In genomic region chr3:152460936-152461335, GRCh38 we compare ENCODE assay signal across 17 cellular contexts.
A peak's percentile ranks its signal among the peaks of the same experiment; 100 is the strongest.
DNase-seq lines count a peak whose midpoint lies in the region; ATAC-seq and TF ChIP-seq lines count a peak whose summit lies in the region.
"Had no signal": no experiment of that assay in that cellular context is flagged by ENCODE, and none has a peak within 500 bp of the region (broad histone marks: within the 10 kb centered on the region; RNA-seq: fewer than 3 reads in every experiment).

No MANE protein-coding gene starts in this region.

- H3K27ac ChIP-seq in CD8-positive, alpha-beta memory T cell (ENCODE audit: low read depth, low read length): no peak overlapping the region
- H3K27ac ChIP-seq: KMS-11, PC-9 had no signal

- DNase-seq in Ammon's horn (ENCODE audit: low spot score): peak; percentile 50
- DNase-seq in HFFc6: no peak
- no peak for DNase-seq in activated CD8-positive, alpha-beta T cell treated with anti-CD3 and anti-CD28 coated beads, Interleukin-2, amount 10 ng/mL, durations not matched to agents 7 days and 5 days
- DNase-seq in lung microvascular endothelial cell (ENCODE audit: low read depth in 2 of 2): peak; percentile 32 to 54
- DNase-seq in left ventricle myocardium superior: no peak
- no peak for DNase-seq in activated gamma-delta T cell (lab: John Stamatoyannopoulos, UW)
- no peak for DNase-seq in CD8-positive, alpha-beta memory T cell
- no peak for DNase-seq in COLO668 (lab: John Stamatoyannopoulos, UW; ENCODE audit: unreplicated experiment)
- DNase-seq: BE2C; EL; hippocampal formation; PC-9; stimulated activated CD4-positive, alpha-beta T cell treated with anti-CD3 and anti-CD28 coated beads, Interleukin-1b, Interleukin-23, amount 100 ng/mL, for 48 hours had no signal

- H3K4me1 Mint-ChIP-seq in HFFc6 (ENCODE audit: low read depth): peaks cover 35% of the 10 kb centered on the region
- peaks cover 19% of the 10 kb centered on the region for H3K4me1 Mint-ChIP-seq in activated CD8-positive, alpha-beta T cell treated with anti-CD3 and anti-CD28 coated beads, Interleukin-2, amount 10 ng/mL, durations not matched to agents 7 days and 5 days (ENCODE audit: low read depth)
- peaks cover 24 to 41% (median 35%) of the 10 kb centered on the region in 3 donors for H3K4me1 Mint-ChIP-seq in CD8-positive, alpha-beta memory T cell

- peaks cover 22% of the 10 kb centered on the region for H3K36me3 Mint-ChIP-seq in HFFc6 (ENCODE audit: low read depth)
- peaks cover 60% of the 10 kb centered on the region for H3K36me3 Mint-ChIP-seq in activated CD8-positive, alpha-beta T cell treated with anti-CD3 and anti-CD28 coated beads, Interleukin-2, amount 10 ng/mL, durations not matched to agents 7 days and 5 days (ENCODE audit: low read depth)
- H3K36me3 Mint-ChIP-seq in CD8-positive, alpha-beta memory T cell: peaks cover 3 to 79% (median 16%) of the 10 kb centered on the region in 3 donors

- H3K9me3 ChIP-seq in CD8-positive, alpha-beta memory T cell (ENCODE audit: low read length): no peaks in the 10 kb centered on the region
- H3K9me3 ChIP-seq: BE2C had no signal

- CTCF ChIA-PET in activated CD8-positive, alpha-beta T cell treated with anti-CD3 and anti-CD28 coated beads, Interleukin-2, amount 10 ng/mL, durations not matched to agents 7 days and 5 days (lab: Charles Lee): no interaction called here
- CTCF ChIA-PET in CD8-positive, alpha-beta memory T cell (lab: Charles Lee): no interaction called here

- no peaks in the 10 kb centered on the region for H3K27me3 ChIP-seq in CD8-positive, alpha-beta memory T cell (ENCODE audit: insufficient read depth, low read length, poor library complexity, severe bottlenecking)
- H3K27me3 ChIP-seq: BE2C had no signal

- H3K4me1 ChIP-seq in CD8-positive, alpha-beta memory T cell (ENCODE audit: insufficient read depth, low read length): no peaks in the 10 kb centered on the region
- H3K4me1 ChIP-seq: BE2C had no signal

- no peak for TF ChIP-seq CTCF in HFFc6 (IDR thresholded peaks at IDR 0.05)

- H3K27ac Mint-ChIP-seq in HFFc6: peak overlapping the region; percentile 71; the same call in 1 of the 2 replicates
- H3K27ac Mint-ChIP-seq in activated CD8-positive, alpha-beta T cell treated with anti-CD3 and anti-CD28 coated beads, Interleukin-2, amount 10 ng/mL, durations not matched to agents 7 days and 5 days: peak overlapping the region; percentile 6
- peak overlapping the region in 4 of 8 donors; percentile 5 to 53 (median 28) for H3K27ac Mint-ChIP-seq in CD8-positive, alpha-beta memory T cell
- H3K27ac Mint-ChIP-seq: progenitor cell of endocrine pancreas; stimulated activated memory B cell treated with anti-CD40 and anti-IgM and Interleukin-4, amounts not matched to agents 10 μg/mL and 1 μg/mL and 100 μg/mL, for 72 hours had no signal

- H3K9me3 Mint-ChIP-seq in HFFc6: no peaks in the 10 kb centered on the region
- no peaks in the 10 kb centered on the region for H3K9me3 Mint-ChIP-seq in activated CD8-positive, alpha-beta T cell treated with anti-CD3 and anti-CD28 coated beads, Interleukin-2, amount 10 ng/mL, durations not matched to agents 7 days and 5 days (ENCODE audit: insufficient read depth)
- H3K9me3 Mint-ChIP-seq in CD8-positive, alpha-beta memory T cell: no peaks in the 10 kb centered on the region
- H3K9me3 Mint-ChIP-seq: stimulated activated memory B cell treated with anti-CD40 and anti-IgM and Interleukin-4, amounts not matched to agents 10 μg/mL and 1 μg/mL and 100 μg/mL, for 72 hours had no signal

- POLR2A ChIA-PET in activated CD8-positive, alpha-beta T cell treated with anti-CD3 and anti-CD28 coated beads, Interleukin-2, amount 10 ng/mL, durations not matched to agents 7 days and 5 days (lab: Charles Lee): interaction anchor here (0.6 kb wide), 1 partner anchor 13 kb away, joined by 3 read pairs; no protein-coding TSS in a partner anchor
- POLR2A ChIA-PET in CD8-positive, alpha-beta memory T cell (lab: Charles Lee): no interaction called here

- H3K27me3 Mint-ChIP-seq in HFFc6 (ENCODE audit: insufficient read depth): peaks cover 2% of the 10 kb centered on the region
- H3K27me3 Mint-ChIP-seq in activated CD8-positive, alpha-beta T cell treated with anti-CD3 and anti-CD28 coated beads, Interleukin-2, amount 10 ng/mL, durations not matched to agents 7 days and 5 days (ENCODE audit: low read depth): no peaks in the 10 kb centered on the region
- H3K27me3 Mint-ChIP-seq in CD8-positive, alpha-beta memory T cell: no peaks in the 10 kb centered on the region
- H3K27me3 Mint-ChIP-seq: progenitor cell of endocrine pancreas; stimulated activated memory B cell treated with anti-CD40 and anti-IgM and Interleukin-4, amounts not matched to agents 10 μg/mL and 1 μg/mL and 100 μg/mL, for 72 hours had no signal

- H3K4me3 Mint-ChIP-seq in HFFc6: no peak overlapping the region; the same call in 1 of the 2 replicates
- H3K4me3 Mint-ChIP-seq in activated CD8-positive, alpha-beta T cell treated with anti-CD3 and anti-CD28 coated beads, Interleukin-2, amount 10 ng/mL, durations not matched to agents 7 days and 5 days: no peak overlapping the region
- H3K4me3 Mint-ChIP-seq in CD8-positive, alpha-beta memory T cell: no peak overlapping the region
- H3K4me3 Mint-ChIP-seq: stimulated activated memory B cell treated with anti-CD40 and anti-IgM and Interleukin-4, amounts not matched to agents 10 μg/mL and 1 μg/mL and 100 μg/mL, for 72 hours had no signal

- H3K4me3 ChIP-seq in CD8-positive, alpha-beta memory T cell (ENCODE audit: low read length): no peak overlapping the region
- H3K4me3 ChIP-seq: lung, PC-9 had no signal

- intact Hi-C loops in left ventricle myocardium superior (cut with micrococcal nuclease): no loop called here

- no peak for ATAC-seq in activated CD8-positive, alpha-beta T cell treated with anti-CD3 and anti-CD28 coated beads, Interleukin-2, amount 10 ng/mL, durations not matched to agents 7 days and 5 days
- no peak for ATAC-seq in left ventricle myocardium superior
- ATAC-seq: stimulated activated memory B cell treated with anti-CD40 and anti-IgM and Interleukin-4, amounts not matched to agents 10 μg/mL and 1 μg/mL and 100 μg/mL, for 72 hours had no signal

- peaks cover 31% of the 10 kb centered on the region for H3K36me3 ChIP-seq in CD8-positive, alpha-beta memory T cell (ENCODE audit: insufficient read depth, low read length)

Comparison
In these comparisons a context has a peak if more than half of its experiments do, and no peak if none do; other contexts are left out.
1. DNase-seq: peak in Ammon's horn (single experiment) and lung microvascular endothelial cell (2 of 2); none in HFFc6 (single experiment), activated CD8-positive, alpha-beta T cell treated with anti-CD3 and anti-CD28 coated beads, Interleukin-2, amount 10 ng/mL, durations not matched to agents 7 days and 5 days (single experiment), left ventricle myocardium superior (single experiment), activated gamma-delta T cell (single experiment), CD8-positive, alpha-beta memory T cell (0 of 5) and COLO668 (single experiment).